Comparison of ENCODE assay signal across 18 cellular contexts in genomic region chr9:121601234-121601633, GRCh38. TPM values are rescaled to one million over a fixed set of nuclear protein-coding genes. Genes with fewer than 3 reads are reported as not detected.
DNase-seq lines count a peak whose midpoint lies in the region; ATAC-seq and TF ChIP-seq lines count a peak whose summit lies in the region.
"Had no signal": no experiment of that assay in that cellular context is flagged by ENCODE, and none has a peak within 500 bp of the region (broad histone marks: within the 10 kb centered on the region; RNA-seq: fewer than 3 reads in every experiment).

No MANE protein-coding gene starts in this region.

- H3K9me3 Mint-ChIP-seq in WTC11 = peaks cover 12% of the 10 kb centered on the region

- no peak for ATAC-seq in WTC11
- ATAC-seq in left lobe of liver = peak; percentile 14
- ATAC-seq in GM21529 (IDR thresholded peaks at IDR 0.05; ENCODE audit: unreplicated experiment) = no peak
- no peak for ATAC-seq in HG02870 (IDR thresholded peaks at IDR 0.05; ENCODE audit: unreplicated experiment)
- ATAC-seq: body of pancreas, PC-3 had no signal

- peak; percentile 72 for DNase-seq in SIG-M5 treated with dmso at 0.1 percent for 504 hours (lab: John Stamatoyannopoulos, UW; ENCODE audit: unreplicated experiment)
- DNase-seq in SIG-M5 (lab: John Stamatoyannopoulos, UW) = no peak
- no peak for DNase-seq in WTC11 (ENCODE audit: low spot score)
- DNase-seq in left lobe of liver (ENCODE audit: low spot score) = no peak
- no peak for DNase-seq in T-helper 2 cell
- no peak for DNase-seq in retina
- DNase-seq: activated CD4-positive, alpha-beta memory T cell treated with anti-CD3 and anti-CD28 coated beads for 36 hours; activated effector memory CD4-positive, alpha-beta T cell treated with Interleukin-2 at 50 U/mL for 16 hours; body of pancreas; COR-L47; effector memory CD4-positive, alpha-beta T cell; head of caudate nucleus; MG63; PC-3; small intestine had no signal

- CTCF ChIA-PET in WTC11 (lab: Charles Lee) = interaction anchor here (1.3 to 2.8 kb wide), 2 partner anchors 50 to 99 kb away, joined by 4 to 18 read pairs; no protein-coding TSS in a partner anchor

- H3K27me3 Mint-ChIP-seq in WTC11 (ENCODE audit: low read depth) = peaks cover 17% of the 10 kb centered on the region

- no peak for TF ChIP-seq CTCF in WTC11 (IDR thresholded peaks at IDR 0.05)

- peaks cover 42% of the 10 kb centered on the region for H3K4me1 Mint-ChIP-seq in WTC11

- POLR2A ChIA-PET in WTC11 (lab: Charles Lee) = no interaction called here

- peaks cover 12% of the 10 kb centered on the region for H3K36me3 Mint-ChIP-seq in WTC11
- H3K36me3 Mint-ChIP-seq: activated CD4-positive, alpha-beta memory T cell treated with anti-CD3 and anti-CD28 coated beads for 36 hours had no signal

- peak overlapping the region; percentile 74; the same call in 1 of the 2 replicates for H3K4me3 Mint-ChIP-seq in WTC11
- H3K4me3 Mint-ChIP-seq: activated CD4-positive, alpha-beta memory T cell treated with anti-CD3 and anti-CD28 coated beads for 36 hours had no signal

- no peak overlapping the region for H3K27ac Mint-ChIP-seq in WTC11
- H3K27ac Mint-ChIP-seq: activated CD4-positive, alpha-beta memory T cell treated with anti-CD3 and anti-CD28 coated beads for 36 hours had no signal

TF ChIP-seq in WTC11, 78 proteins besides CTCF, POLR2A, EP300 and RAD21:
- TF ChIP-seq USF1 (CRISPR knock-in tag; IDR thresholded peaks at IDR 0.05) (no peak), GRHL2 (CRISPR knock-in tag; IDR thresholded peaks at IDR 0.05; ENCODE audit: insufficient replicate concordance, severe bottlenecking) (no peak), GTF2I (CRISPR knock-in tag; conservative IDR thresholded peaks at IDR 0.05) (no peak), IRF1 (CRISPR knock-in tag; IDR thresholded peaks at IDR 0.05) (no peak), MYBL2 (CRISPR knock-in tag; IDR thresholded peaks at IDR 0.05) (no peak), ZNF263 (CRISPR knock-in tag; IDR thresholded peaks at IDR 0.05; ENCODE audit: low read depth) (no peak), GABPB1 (CRISPR knock-in tag; IDR thresholded peaks at IDR 0.05) (no peak), NFE2L1 (CRISPR knock-in tag; IDR thresholded peaks at IDR 0.05) (no peak)

RNA-seq across cellular contexts. Expression of gene DAB2IP, which starts 50.2 kb away (rescaled TPM):
- total RNA-seq in WTC11 (2021) = 35.0 to 52.6 TPM (median 35.7 TPM) in 3 replicates
- total RNA-seq in left lobe of liver = 27.3 TPM
- total RNA-seq: activated CD4-positive, alpha-beta memory T cell treated with anti-CD3 and anti-CD28 coated beads for 36 hours; T-helper 2 cell treated with Interferon-gamma antibody and Interleukin-4, amounts not matched to agents 100 ng/mL and 5 ng/mL, for 36 hours had no signal
